ENCODE assay signal across 9 cellular contexts in the genomic region with DNA sequence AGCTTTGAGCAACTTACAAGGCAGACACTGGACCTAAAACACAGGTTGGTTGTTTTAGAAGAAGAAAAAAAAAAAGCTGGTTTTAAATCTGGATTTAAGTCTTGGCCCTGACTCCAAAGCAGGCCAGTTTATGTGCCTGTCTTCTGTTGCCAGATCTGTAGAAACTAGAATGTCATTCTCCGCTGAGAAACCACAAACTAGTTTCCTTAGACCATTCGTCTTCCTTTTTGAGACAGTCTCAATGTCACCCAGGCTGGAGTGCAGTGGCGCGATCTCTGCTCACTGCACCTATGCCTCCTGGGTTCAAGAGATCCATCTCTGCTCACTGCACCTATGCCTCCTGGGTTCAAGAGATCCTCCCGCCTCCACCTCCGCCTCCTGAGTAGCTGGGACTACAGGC. TPM values are rescaled to one million over a fixed set of nuclear protein-coding genes. Genes with fewer than 3 reads are reported as not detected.
DNase-seq lines count a peak whose midpoint lies in the region; ATAC-seq, FAIRE-seq and TF ChIP-seq lines count a peak whose summit lies in the region.
"Had no signal": no experiment of that assay in that cellular context is flagged by ENCODE, and none has a peak within 500 bp of the region (broad histone marks: within the 10 kb centered on the region; RNA-seq: fewer than 3 reads in every experiment).

No MANE protein-coding gene starts in this region.

- CTCF ChIA-PET in activated naive CD4-positive, alpha-beta T cell treated with anti-CD3 and anti-CD28 coated beads, Interleukin-2, amount 10 ng/mL, durations not matched to agents 7 days and 5 days (lab: Charles Lee), result interaction anchor here (1.1 kb wide), 1 partner anchor 33 kb away, joined by 3 read pairs; no protein-coding TSS in a partner anchor

- H3K36me3 Mint-ChIP-seq in activated naive CD4-positive, alpha-beta T cell treated with anti-CD3 and anti-CD28 coated beads, Interleukin-2, amount 10 ng/mL, durations not matched to agents 7 days and 5 days, result no peaks in the 10 kb centered on the region
- H3K36me3 Mint-ChIP-seq in stimulated activated memory B cell treated with anti-CD40 and anti-IgM and Interleukin-4, amounts not matched to agents 10 μg/mL and 1 μg/mL and 100 μg/mL, for 72 hours, result peaks cover 14% of the 10 kb centered on the region

- peak overlapping the region; percentile 54 for H3K27ac ChIP-seq in KMS-11
- peak overlapping the region in 2 of 4 donors; percentile 3 to 22 for H3K27ac ChIP-seq in esophagus squamous epithelium
- no peak overlapping the region for H3K27ac ChIP-seq in kidney (ENCODE audit: low read depth in 2 of 2, low read length in 2 of 2)
- no peak overlapping the region for H3K27ac ChIP-seq in right lobe of liver

- no peaks in the 10 kb centered on the region for H3K27me3 Mint-ChIP-seq in activated naive CD4-positive, alpha-beta T cell treated with anti-CD3 and anti-CD28 coated beads, Interleukin-2, amount 10 ng/mL, durations not matched to agents 7 days and 5 days
- H3K27me3 Mint-ChIP-seq in stimulated activated memory B cell treated with anti-CD40 and anti-IgM and Interleukin-4, amounts not matched to agents 10 μg/mL and 1 μg/mL and 100 μg/mL, for 72 hours, result no peaks in the 10 kb centered on the region

- TF ChIP-seq POLR2A in esophagus squamous epithelium (IDR thresholded peaks at IDR 0.05) (no peak), right lobe of liver (IDR thresholded peaks at IDR 0.05) (no peak)

- H4K20me1 ChIP-seq in KMS-11 (ENCODE audit: insufficient read depth), result peaks cover 31% of the 10 kb centered on the region

- H3K27me3 ChIP-seq in KMS-11 (ENCODE audit: insufficient read depth, low read depth) (no peaks in the 10 kb centered on the region), esophagus squamous epithelium (no peaks in the 10 kb centered on the region), right lobe of liver (no peaks in the 10 kb centered on the region)

- WGBS in esophagus squamous epithelium, 2 donors, result 52% methylated on average over 6 of the region's 6 CpGs
- 33% methylated on average over 1 of the region's 6 CpGs for WGBS in right lobe of liver (ENCODE audit: insufficient coverage, low coverage, low lambda C conversion rate, missing lambda C conversion rate)

- H3K27ac Mint-ChIP-seq in activated naive CD4-positive, alpha-beta T cell treated with anti-CD3 and anti-CD28 coated beads, Interleukin-2, amount 10 ng/mL, durations not matched to agents 7 days and 5 days, result peak overlapping the region; percentile 28
- no peak overlapping the region for H3K27ac Mint-ChIP-seq in stimulated activated memory B cell treated with anti-CD40 and anti-IgM and Interleukin-4, amounts not matched to agents 10 μg/mL and 1 μg/mL and 100 μg/mL, for 72 hours
- H3K27ac Mint-ChIP-seq: memory B cell had no signal

- H3K4me1 ChIP-seq in KMS-11 (ENCODE audit: low read depth, poor library complexity, severe bottlenecking), result peaks cover 53% of the 10 kb centered on the region
- peaks cover 0 to 46% (median 14%) of the 10 kb centered on the region in 3 donors for H3K4me1 ChIP-seq in esophagus squamous epithelium
- H3K4me1 ChIP-seq in kidney (ENCODE audit: control insufficient read depth in 1 of 2, insufficient read depth in 1 of 2, low read depth in 1 of 2, low read length in 2 of 2), result peaks cover 3 to 5% of the 10 kb centered on the region in 2 donors
- H3K4me1 ChIP-seq in right lobe of liver, result peaks cover 0 to 17% (median 6%) of the 10 kb centered on the region in 4 donors

- TF ChIP-seq CTCF in KMS-11 (conservative IDR thresholded peaks at IDR 0.05; ENCODE audit: low read depth, low read length) (no peak), esophagus squamous epithelium (IDR thresholded peaks at IDR 0.05) (no peak), kidney (IDR thresholded peaks at IDR 0.05; ENCODE audit: borderline replicate concordance, extremely low read depth, insufficient read depth) (no peak), right lobe of liver (IDR thresholded peaks at IDR 0.05) (no peak)

- no peak overlapping the region for H3K4me3 ChIP-seq in KMS-11 (IDR thresholded peaks at IDR 0.05; ENCODE audit: insufficient read depth, low read depth, low read length)
- H3K4me3 ChIP-seq in esophagus squamous epithelium, result no peak overlapping the region
- no peak overlapping the region for H3K4me3 ChIP-seq in kidney (ENCODE audit: low read length in 2 of 2)
- no peak overlapping the region for H3K4me3 ChIP-seq in right lobe of liver

- H2AFZ ChIP-seq in KMS-11 (ENCODE audit: low read depth), result no peak overlapping the region

- DNase-seq in activated naive CD4-positive, alpha-beta T cell treated with anti-CD3 and anti-CD28 coated beads, Interleukin-2, amount 10 ng/mL, durations not matched to agents 7 days and 5 days, result peak; percentile 22
- DNase-seq in activated naive CD4-positive, alpha-beta T cell (lab: John Stamatoyannopoulos, UW), result no peak
- no peak for DNase-seq in esophagus squamous epithelium (lab: John Stamatoyannopoulos, UW)
- DNase-seq in kidney, result no peak
- no peak for DNase-seq in right lobe of liver

- intact Hi-C loops in esophagus squamous epithelium (cut with DNase I), result no loop called here
- intact Hi-C loops in kidney (cut with DNase I), result no loop called here
- intact Hi-C loops in right lobe of liver (cut with DNase I), result no loop called here

- FAIRE-seq in kidney (lab: Jason Lieb, UNC), result no peak

- ATAC-seq in HG02642 (IDR thresholded peaks at IDR 0.05; ENCODE audit: poor library complexity, unreplicated experiment) (peak; percentile 97), right lobe of liver (no peak)
- peak; percentile 82 for ATAC-seq in stimulated activated memory B cell treated with anti-CD40 and anti-IgM and Interleukin-4, amounts not matched to agents 10 μg/mL and 1 μg/mL and 100 μg/mL, for 72 hours

- peak overlapping the region; percentile 71 for H3K4me2 ChIP-seq in KMS-11

- peaks cover 80% of the 10 kb centered on the region for H3K79me2 ChIP-seq in KMS-11 (ENCODE audit: insufficient read depth, low read depth)

- no peaks in the 10 kb centered on the region for H3K9me3 Mint-ChIP-seq in activated naive CD4-positive, alpha-beta T cell treated with anti-CD3 and anti-CD28 coated beads, Interleukin-2, amount 10 ng/mL, durations not matched to agents 7 days and 5 days
- no peaks in the 10 kb centered on the region for H3K9me3 Mint-ChIP-seq in stimulated activated memory B cell treated with anti-CD40 and anti-IgM and Interleukin-4, amounts not matched to agents 10 μg/mL and 1 μg/mL and 100 μg/mL, for 72 hours
- H3K9me3 Mint-ChIP-seq: memory B cell had no signal

- H3K9me3 ChIP-seq in esophagus squamous epithelium, result no peaks in the 10 kb centered on the region
- H3K9me3 ChIP-seq in kidney (ENCODE audit: control insufficient read depth in 1 of 2, low read length in 2 of 2), result no peaks in the 10 kb centered on the region
- H3K9me3 ChIP-seq in right lobe of liver, result no peaks in the 10 kb centered on the region

- no peak overlapping the region; the same call in 1 of the 2 replicates for H3K9ac ChIP-seq in KMS-11
- no peak overlapping the region for H3K9ac ChIP-seq in kidney (ENCODE audit: low read length in 2 of 2)

- H3K4me1 Mint-ChIP-seq in activated naive CD4-positive, alpha-beta T cell treated with anti-CD3 and anti-CD28 coated beads, Interleukin-2, amount 10 ng/mL, durations not matched to agents 7 days and 5 days, result peaks cover 13% of the 10 kb centered on the region
- peaks cover 15% of the 10 kb centered on the region for H3K4me1 Mint-ChIP-seq in stimulated activated memory B cell treated with anti-CD40 and anti-IgM and Interleukin-4, amounts not matched to agents 10 μg/mL and 1 μg/mL and 100 μg/mL, for 72 hours

- H3K36me3 ChIP-seq in KMS-11 (ENCODE audit: insufficient read depth) (no peaks in the 10 kb centered on the region), esophagus squamous epithelium (no peaks in the 10 kb centered on the region), kidney (ENCODE audit: control insufficient read depth in 1 of 2, insufficient read depth in 2 of 2, low read length in 2 of 2) (no peaks in the 10 kb centered on the region), right lobe of liver (no peaks in the 10 kb centered on the region)

- H3K4me3 Mint-ChIP-seq in activated naive CD4-positive, alpha-beta T cell treated with anti-CD3 and anti-CD28 coated beads, Interleukin-2, amount 10 ng/mL, durations not matched to agents 7 days and 5 days, result no peak overlapping the region
- H3K4me3 Mint-ChIP-seq in stimulated activated memory B cell treated with anti-CD40 and anti-IgM and Interleukin-4, amounts not matched to agents 10 μg/mL and 1 μg/mL and 100 μg/mL, for 72 hours, result no peak overlapping the region
- H3K4me3 Mint-ChIP-seq: memory B cell had no signal

RNA-seq across cellular contexts. Expression of a gene that starts 33.9 kb away (rescaled TPM):
- total RNA-seq in esophagus squamous epithelium (100 to 1,000 TPM in 3 of 4 donors, 10 to 100 TPM in 1; 58.2 to 277 (median 183) TPM), kidney (1,303 TPM), right lobe of liver (100 to 1,000 TPM; 127 to 262 (median 208) TPM)
- 472 TPM for polyA plus RNA-seq in kidney (ENCODE audit: insufficient read depth, low read depth, low replicate concordance)

Comparison
In these comparisons a context has a peak if more than half of its experiments do, and no peak if none do; other contexts are left out.
1. ATAC-seq: peak in HG02642 (single experiment) and stimulated activated memory B cell treated with anti-CD40 and anti-IgM and Interleukin-4, amounts not matched to agents 10 μg/mL and 1 μg/mL and 100 μg/mL, for 72 hours (single experiment); none in right lobe of liver (0 of 4).